ENCODE assay signal across 18 cellular contexts in genomic region chr5:2164586-2164985, GRCh38.
DNase-seq lines count a peak whose midpoint lies in the region; ATAC-seq and TF ChIP-seq lines count a peak whose summit lies in the region.
"Had no signal": no experiment of that assay in that cellular context is flagged by ENCODE, and none has a peak within 500 bp of the region (broad histone marks: within the 10 kb centered on the region; RNA-seq: fewer than 3 reads in every experiment).

No MANE protein-coding gene starts in this region.

- H3K4me1 ChIP-seq in NT2/D1 (ENCODE audit: insufficient read depth, insufficient read length) (peaks cover 14% of the 10 kb centered on the region), ascending aorta (no peaks in the 10 kb centered on the region)
- H3K4me1 ChIP-seq: HAP-1 had no signal

- no peak overlapping the region for H3K9ac ChIP-seq in NT2/D1 (ENCODE audit: insufficient read length, low read depth)
- H3K9ac ChIP-seq: BLaER1 had no signal

- peaks cover 58% of the 10 kb centered on the region for H3K27me3 Mint-ChIP-seq in progenitor cell of endocrine pancreas

- H3K4me3 Mint-ChIP-seq in progenitor cell of endocrine pancreas (ENCODE audit: low read depth), result no peak overlapping the region
- H3K4me3 Mint-ChIP-seq: CD14-positive monocyte; CD4-positive, alpha-beta memory T cell had no signal

- H3K4me3 ChIP-seq in NT2/D1 (ENCODE audit: insufficient read length, low read depth), result no peak overlapping the region
- no peak overlapping the region for H3K4me3 ChIP-seq in ascending aorta
- H3K4me3 ChIP-seq: BLaER1, GM12878, HAP-1 had no signal

- no peak overlapping the region for H3K27ac ChIP-seq in ascending aorta
- H3K27ac ChIP-seq: BLaER1, HL-60 had no signal

- H3K9me3 ChIP-seq in NT2/D1 (ENCODE audit: insufficient read depth, low read length), result no peaks in the 10 kb centered on the region
- H3K9me3 ChIP-seq in ascending aorta, result no peaks in the 10 kb centered on the region
- H3K9me3 ChIP-seq: BLaER1, HAP-1 had no signal

- H3K27me3 ChIP-seq in NT2/D1 (ENCODE audit: insufficient read depth, insufficient read length), result peaks cover 3% of the 10 kb centered on the region
- H3K27me3 ChIP-seq in ascending aorta, result no peaks in the 10 kb centered on the region
- H3K27me3 ChIP-seq: BLaER1 had no signal

- H3K36me3 ChIP-seq in NT2/D1 (ENCODE audit: insufficient read depth, insufficient read length, low read length) (no peaks in the 10 kb centered on the region), ascending aorta (no peaks in the 10 kb centered on the region)
- H3K36me3 ChIP-seq: BLaER1, HAP-1 had no signal

- ATAC-seq in GM19328 (IDR thresholded peaks at IDR 0.05; ENCODE audit: unreplicated experiment) (no peak), GM21390 (IDR thresholded peaks at IDR 0.05; ENCODE audit: unreplicated experiment) (no peak)
- ATAC-seq: GM12878 had no signal

- H3K4me1 Mint-ChIP-seq in progenitor cell of endocrine pancreas (ENCODE audit: low read depth), result no peaks in the 10 kb centered on the region
- H3K4me1 Mint-ChIP-seq: CD14-positive monocyte; CD4-positive, alpha-beta memory T cell had no signal

- intact Hi-C loops in ascending aorta (cut with DNase I), result no loop called here

- TF ChIP-seq CTCF in progenitor cell of endocrine pancreas (IDR thresholded peaks at IDR 0.05; ENCODE audit: unreplicated experiment), result no peak
- TF ChIP-seq CTCF in ascending aorta (IDR thresholded peaks at IDR 0.05), result no peak
- no peak for TF ChIP-seq CTCF in GM10266 (IDR thresholded peaks at IDR 0.05; ENCODE audit: control insufficient read depth, insufficient read depth, low read depth, missing control alignments)

- no peaks in the 10 kb centered on the region for H3K36me3 Mint-ChIP-seq in progenitor cell of endocrine pancreas (ENCODE audit: insufficient read depth)
- H3K36me3 Mint-ChIP-seq: CD14-positive monocyte; CD4-positive, alpha-beta memory T cell had no signal

- H3K27ac Mint-ChIP-seq in progenitor cell of endocrine pancreas, result peak overlapping the region; percentile 54
- H3K27ac Mint-ChIP-seq: CD14-positive monocyte; CD4-positive, alpha-beta memory T cell had no signal

- H3K9me3 Mint-ChIP-seq in progenitor cell of endocrine pancreas (ENCODE audit: low read depth), result no peaks in the 10 kb centered on the region

- DNase-seq in ELF-1 (ENCODE audit: low read depth, low spot score), result peak; percentile 32
- peak; percentile 42 for DNase-seq in NT2/D1 (ENCODE audit: low read depth, low spot score)
- DNase-seq in iPS-NIHi7 (ENCODE audit: extremely low spot score), result peak; percentile 42
- no peak for DNase-seq in progenitor cell of endocrine pancreas (ENCODE audit: low spot score, unreplicated experiment)
- DNase-seq in ascending aorta (ENCODE audit: low spot score in 2 of 2), result no peak
- DNase-seq in GM10266 (ENCODE audit: extremely low spot score), result no peak
- DNase-seq: 8988T; CD4-positive, alpha-beta memory T cell; DMS153; DMS79; GF-D8 had no signal

Comparison
In these comparisons a context has a peak if more than half of its experiments do, and no peak if none do; other contexts are left out.
1. DNase-seq: peak in ELF-1 (single experiment), NT2/D1 (single experiment) and iPS-NIHi7 (single experiment); none in progenitor cell of endocrine pancreas (single experiment), ascending aorta (0 of 2) and GM10266 (single experiment).